Comparison of ENCODE assay signal across 22 cellular contexts in genomic region chr22:49896201-49896600, GRCh38.
"Had no signal": no experiment of that assay in that cellular context is flagged by ENCODE, and none has a peak within 500 bp of the region (broad histone marks: within the 10 kb centered on the region; RNA-seq: fewer than 3 reads in every experiment).

No MANE protein-coding gene starts in this region.

- DNase-seq: activated CD4-positive, alpha-beta memory T cell treated with anti-CD3 and anti-CD28 coated beads, Interleukin-2, amount 10 ng/mL, durations not matched to agents 7 days and 5 days; activated CD4-positive, alpha-beta T cell treated with anti-CD3 and anti-CD28 coated beads for 36 hours; activated CD4-positive, alpha-beta T cell treated with anti-CD3 and anti-CD28 coated beads, Interleukin-2, amount 50 U/mL, for 1 hour; activated naive CD4-positive, alpha-beta T cell treated with anti-CD3 and anti-CD28 coated beads for 36 hours; activated T-cell treated with anti-CD3 and anti-CD28 coated beads for 4 hours; caudate nucleus; MG63; NCI-H1105; NCI-H1436; NCI-H1694 treated with DMSO at 0.1 percent for 48 hours; NCI-H2029 treated with DMSO at 0.1 percent for 48 hours; NCI-H345; NCI-H510A; NCI-H526 treated with DMSO at 0.1 percent for 48 hours; NCI-H82; RPMI8226; SHP77; T-helper 2 cell had no signal

- H3K36me3 ChIP-seq: breast epithelium had no signal

- H3K27me3 ChIP-seq: breast epithelium, MG63, SJSA1 had no signal

- H3K4me3 Mint-ChIP-seq: activated CD4-positive, alpha-beta memory T cell treated with anti-CD3 and anti-CD28 coated beads, Interleukin-2, amount 10 ng/mL, durations not matched to agents 7 days and 5 days; activated CD4-positive, alpha-beta T cell treated with anti-CD3 and anti-CD28 coated beads for 36 hours; activated naive CD4-positive, alpha-beta T cell treated with anti-CD3 and anti-CD28 coated beads for 36 hours had no signal

- H3K27ac Mint-ChIP-seq: activated CD4-positive, alpha-beta memory T cell treated with anti-CD3 and anti-CD28 coated beads, Interleukin-2, amount 10 ng/mL, durations not matched to agents 7 days and 5 days; activated CD4-positive, alpha-beta T cell treated with anti-CD3 and anti-CD28 coated beads for 36 hours; activated naive CD4-positive, alpha-beta T cell treated with anti-CD3 and anti-CD28 coated beads for 36 hours had no signal

- H3K4me1 ChIP-seq: breast epithelium, SJSA1 had no signal

- H3K27ac ChIP-seq: breast epithelium, SJSA1, VCaP had no signal

- H3K4me1 Mint-ChIP-seq: activated CD4-positive, alpha-beta T cell treated with anti-CD3 and anti-CD28 coated beads for 36 hours had no signal

- H3K9me3 ChIP-seq: breast epithelium, MG63, SJSA1 had no signal

- H3K27me3 Mint-ChIP-seq: activated CD4-positive, alpha-beta memory T cell treated with anti-CD3 and anti-CD28 coated beads, Interleukin-2, amount 10 ng/mL, durations not matched to agents 7 days and 5 days; activated CD4-positive, alpha-beta T cell treated with anti-CD3 and anti-CD28 coated beads for 36 hours had no signal

- H3K4me3 ChIP-seq: breast epithelium, MG63, SJSA1 had no signal

- ATAC-seq: activated CD4-positive, alpha-beta T cell treated with anti-CD3 and anti-CD28 coated beads for 36 hours; SK-N-SH treated with all-trans-retinoic acid at 6 μM for 48 hours had no signal
